In the genomic region with DNA sequence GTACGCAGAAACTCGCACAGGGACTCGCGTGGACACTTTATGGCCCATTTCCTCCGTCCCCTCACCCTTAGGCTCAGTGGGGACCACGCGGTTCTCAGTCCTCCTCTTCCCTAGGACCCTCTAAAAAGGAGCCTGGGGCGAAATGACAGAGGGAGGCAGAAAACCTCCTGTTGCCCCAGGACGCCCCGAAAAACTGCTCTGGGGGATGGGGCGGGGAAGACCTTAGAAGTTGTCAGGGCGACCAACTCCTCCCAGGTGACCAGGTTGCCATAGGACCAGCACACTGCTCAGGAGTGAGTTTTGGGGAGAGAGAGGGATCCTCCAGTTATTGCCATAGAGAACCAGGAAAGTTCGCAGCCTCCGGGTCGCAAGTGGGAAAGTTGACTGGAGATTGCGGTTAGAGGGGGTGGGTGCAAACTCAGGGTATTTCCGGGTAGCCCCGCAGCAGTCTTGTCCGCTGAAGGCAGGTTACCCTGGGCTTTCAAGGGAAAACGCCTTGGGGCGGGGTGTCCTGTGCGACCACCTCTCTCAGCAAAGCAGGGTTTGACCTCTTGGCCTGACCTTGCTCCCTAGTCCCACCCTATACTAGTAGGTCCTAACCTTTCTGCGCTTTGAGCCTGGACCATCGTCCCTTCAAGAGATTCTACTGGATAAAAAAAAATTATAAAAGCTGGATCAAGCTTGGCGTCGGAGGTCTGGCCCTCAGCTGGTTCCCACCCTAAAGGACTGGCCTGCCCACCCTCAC, we compare ENCODE assay signal across 1 cellular context.
TF ChIP-seq lines count a peak whose summit lies in the region.

No MANE protein-coding gene starts in this region.

TF ChIP-seq in A549, 52 proteins besides CTCF, POLR2A, EP300 and RAD21 (continued from another document):
- TF ChIP-seq, protein P1, sequence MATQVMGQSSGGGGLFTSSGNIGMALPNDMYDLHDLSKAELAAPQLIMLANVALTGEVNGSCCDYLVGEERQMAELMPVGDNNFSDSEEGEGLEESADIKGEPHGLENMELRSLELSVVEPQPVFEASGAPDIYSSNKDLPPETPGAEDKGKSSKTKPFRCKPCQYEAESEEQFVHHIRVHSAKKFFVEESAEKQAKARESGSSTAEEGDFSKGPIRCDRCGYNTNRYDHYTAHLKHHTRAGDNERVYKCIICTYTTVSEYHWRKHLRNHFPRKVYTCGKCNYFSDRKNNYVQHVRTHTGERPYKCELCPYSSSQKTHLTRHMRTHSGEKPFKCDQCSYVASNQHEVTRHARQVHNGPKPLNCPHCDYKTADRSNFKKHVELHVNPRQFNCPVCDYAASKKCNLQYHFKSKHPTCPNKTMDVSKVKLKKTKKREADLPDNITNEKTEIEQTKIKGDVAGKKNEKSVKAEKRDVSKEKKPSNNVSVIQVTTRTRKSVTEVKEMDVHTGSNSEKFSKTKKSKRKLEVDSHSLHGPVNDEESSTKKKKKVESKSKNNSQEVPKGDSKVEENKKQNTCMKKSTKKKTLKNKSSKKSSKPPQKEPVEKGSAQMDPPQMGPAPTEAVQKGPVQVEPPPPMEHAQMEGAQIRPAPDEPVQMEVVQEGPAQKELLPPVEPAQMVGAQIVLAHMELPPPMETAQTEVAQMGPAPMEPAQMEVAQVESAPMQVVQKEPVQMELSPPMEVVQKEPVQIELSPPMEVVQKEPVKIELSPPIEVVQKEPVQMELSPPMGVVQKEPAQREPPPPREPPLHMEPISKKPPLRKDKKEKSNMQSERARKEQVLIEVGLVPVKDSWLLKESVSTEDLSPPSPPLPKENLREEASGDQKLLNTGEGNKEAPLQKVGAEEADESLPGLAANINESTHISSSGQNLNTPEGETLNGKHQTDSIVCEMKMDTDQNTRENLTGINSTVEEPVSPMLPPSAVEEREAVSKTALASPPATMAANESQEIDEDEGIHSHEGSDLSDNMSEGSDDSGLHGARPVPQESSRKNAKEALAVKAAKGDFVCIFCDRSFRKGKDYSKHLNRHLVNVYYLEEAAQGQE (IDR thresholded peaks at IDR 0.05), result no peak
- no peak for TF ChIP-seq RFX5 (IDR thresholded peaks at IDR 0.05)
- no peak for TF ChIP-seq KDM1A (IDR thresholded peaks at IDR 0.05; ENCODE audit: low read depth)
- TF ChIP-seq SMC3 (IDR thresholded peaks at IDR 0.05), result no peak
- TF ChIP-seq, protein P2, sequence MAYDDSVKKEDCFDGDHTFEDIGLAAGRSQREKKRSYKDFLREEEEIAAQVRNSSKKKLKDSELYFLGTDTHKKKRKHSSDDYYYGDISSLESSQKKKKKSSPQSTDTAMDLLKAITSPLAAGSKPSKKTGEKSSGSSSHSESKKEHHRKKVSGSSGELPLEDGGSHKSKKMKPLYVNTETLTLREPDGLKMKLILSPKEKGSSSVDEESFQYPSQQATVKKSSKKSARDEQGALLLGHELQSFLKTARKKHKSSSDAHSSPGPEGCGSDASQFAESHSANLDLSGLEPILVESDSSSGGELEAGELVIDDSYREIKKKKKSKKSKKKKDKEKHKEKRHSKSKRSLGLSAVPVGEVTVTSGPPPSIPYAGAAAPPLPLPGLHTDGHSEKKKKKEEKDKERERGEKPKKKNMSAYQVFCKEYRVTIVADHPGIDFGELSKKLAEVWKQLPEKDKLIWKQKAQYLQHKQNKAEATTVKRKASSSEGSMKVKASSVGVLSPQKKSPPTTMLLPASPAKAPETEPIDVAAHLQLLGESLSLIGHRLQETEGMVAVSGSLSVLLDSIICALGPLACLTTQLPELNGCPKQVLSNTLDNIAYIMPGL (CRISPR knock-in tag; IDR thresholded peaks at IDR 0.05; ENCODE audit: borderline replicate concordance), result no peak
